ENCODE assay signal across 1 cellular context in genomic region chr6:15510536-15511247, GRCh38.
TF ChIP-seq lines count a peak whose summit lies in the region.

No MANE protein-coding gene starts in this region.

TF ChIP-seq in GM23338, 12 proteins besides CTCF, POLR2A, EP300 and RAD21 (continued from another document):
- TF ChIP-seq REST (IDR thresholded peaks at IDR 0.05; ENCODE audit: unreplicated experiment) = no peak
- TF ChIP-seq POLR2AphosphoS5 (IDR thresholded peaks at IDR 0.05; ENCODE audit: low read depth) = no peak
- no peak for TF ChIP-seq EZH2 (IDR thresholded peaks at IDR 0.05; ENCODE audit: low read depth, unreplicated experiment)
- TF ChIP-seq, protein P1, sequence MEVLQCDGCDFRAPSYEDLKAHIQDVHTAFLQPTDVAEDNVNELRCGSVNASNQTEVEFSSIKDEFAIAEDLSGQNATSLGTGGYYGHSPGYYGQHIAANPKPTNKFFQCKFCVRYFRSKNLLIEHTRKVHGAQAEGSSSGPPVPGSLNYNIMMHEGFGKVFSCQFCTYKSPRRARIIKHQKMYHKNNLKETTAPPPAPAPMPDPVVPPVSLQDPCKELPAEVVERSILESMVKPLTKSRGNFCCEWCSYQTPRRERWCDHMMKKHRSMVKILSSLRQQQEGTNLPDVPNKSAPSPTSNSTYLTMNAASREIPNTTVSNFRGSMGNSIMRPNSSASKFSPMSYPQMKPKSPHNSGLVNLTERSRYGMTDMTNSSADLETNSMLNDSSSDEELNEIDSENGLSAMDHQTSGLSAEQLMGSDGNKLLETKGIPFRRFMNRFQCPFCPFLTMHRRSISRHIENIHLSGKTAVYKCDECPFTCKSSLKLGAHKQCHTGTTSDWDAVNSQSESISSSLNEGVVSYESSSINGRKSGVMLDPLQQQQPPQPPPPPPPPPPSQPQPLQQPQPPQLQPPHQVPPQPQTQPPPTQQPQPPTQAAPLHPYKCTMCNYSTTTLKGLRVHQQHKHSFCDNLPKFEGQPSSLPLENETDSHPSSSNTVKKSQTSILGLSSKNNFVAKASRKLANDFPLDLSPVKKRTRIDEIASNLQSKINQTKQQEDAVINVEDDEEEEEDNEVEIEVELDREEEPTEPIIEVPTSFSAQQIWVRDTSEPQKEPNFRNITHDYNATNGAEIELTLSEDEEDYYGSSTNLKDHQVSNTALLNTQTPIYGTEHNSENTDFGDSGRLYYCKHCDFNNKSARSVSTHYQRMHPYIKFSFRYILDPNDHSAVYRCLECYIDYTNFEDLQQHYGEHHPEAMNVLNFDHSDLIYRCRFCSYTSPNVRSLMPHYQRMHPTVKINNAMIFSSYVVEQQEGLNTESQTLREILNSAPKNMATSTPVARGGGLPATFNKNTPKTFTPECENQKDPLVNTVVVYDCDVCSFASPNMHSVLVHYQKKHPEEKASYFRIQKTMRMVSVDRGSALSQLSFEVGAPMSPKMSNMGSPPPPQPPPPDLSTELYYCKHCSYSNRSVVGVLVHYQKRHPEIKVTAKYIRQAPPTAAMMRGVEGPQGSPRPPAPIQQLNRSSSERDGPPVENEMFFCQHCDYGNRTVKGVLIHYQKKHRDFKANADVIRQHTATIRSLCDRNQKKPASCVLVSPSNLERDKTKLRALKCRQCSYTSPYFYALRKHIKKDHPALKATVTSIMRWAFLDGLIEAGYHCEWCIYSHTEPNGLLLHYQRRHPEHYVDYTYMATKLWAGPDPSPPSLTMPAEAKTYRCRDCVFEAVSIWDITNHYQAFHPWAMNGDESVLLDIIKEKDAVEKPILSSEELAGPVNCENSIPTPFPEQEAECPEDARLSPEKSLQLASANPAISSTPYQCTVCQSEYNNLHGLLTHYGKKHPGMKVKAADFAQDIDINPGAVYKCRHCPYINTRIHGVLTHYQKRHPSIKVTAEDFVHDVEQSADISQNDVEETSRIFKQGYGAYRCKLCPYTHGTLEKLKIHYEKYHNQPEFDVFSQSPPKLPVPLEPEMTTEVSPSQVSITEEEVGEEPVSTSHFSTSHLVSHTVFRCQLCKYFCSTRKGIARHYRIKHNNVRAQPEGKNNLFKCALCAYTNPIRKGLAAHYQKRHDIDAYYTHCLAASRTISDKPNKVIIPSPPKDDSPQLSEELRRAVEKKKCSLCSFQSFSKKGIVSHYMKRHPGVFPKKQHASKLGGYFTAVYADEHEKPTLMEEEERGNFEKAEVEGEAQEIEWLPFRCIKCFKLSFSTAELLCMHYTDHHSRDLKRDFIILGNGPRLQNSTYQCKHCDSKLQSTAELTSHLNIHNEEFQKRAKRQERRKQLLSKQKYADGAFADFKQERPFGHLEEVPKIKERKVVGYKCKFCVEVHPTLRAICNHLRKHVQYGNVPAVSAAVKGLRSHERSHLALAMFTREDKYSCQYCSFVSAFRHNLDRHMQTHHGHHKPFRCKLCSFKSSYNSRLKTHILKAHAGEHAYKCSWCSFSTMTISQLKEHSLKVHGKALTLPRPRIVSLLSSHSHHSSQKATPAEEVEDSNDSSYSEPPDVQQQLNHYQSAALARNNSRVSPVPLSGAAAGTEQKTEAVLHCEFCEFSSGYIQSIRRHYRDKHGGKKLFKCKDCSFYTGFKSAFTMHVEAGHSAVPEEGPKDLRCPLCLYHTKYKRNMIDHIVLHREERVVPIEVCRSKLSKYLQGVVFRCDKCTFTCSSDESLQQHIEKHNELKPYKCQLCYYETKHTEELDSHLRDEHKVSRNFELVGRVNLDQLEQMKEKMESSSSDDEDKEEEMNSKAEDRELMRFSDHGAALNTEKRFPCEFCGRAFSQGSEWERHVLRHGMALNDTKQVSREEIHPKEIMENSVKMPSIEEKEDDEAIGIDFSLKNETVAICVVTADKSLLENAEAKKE (CRISPR knock-in tag; IDR thresholded peaks at IDR 0.05) = no peak
- TF ChIP-seq ZNF114 (CRISPR knock-in tag; IDR thresholded peaks at IDR 0.05) = no peak
- no peak for TF ChIP-seq ZNF331 (CRISPR knock-in tag; IDR thresholded peaks at IDR 0.05; ENCODE audit: low read depth)
- TF ChIP-seq JUNB (IDR thresholded peaks at IDR 0.05; ENCODE audit: unreplicated experiment) = no peak
- TF ChIP-seq EZH2phosphoT487 (IDR thresholded peaks at IDR 0.05; ENCODE audit: unreplicated experiment) = no peak
- no peak for TF ChIP-seq STAT1 (IDR thresholded peaks at IDR 0.05; ENCODE audit: unreplicated experiment)
- no peak for TF ChIP-seq NANOG (IDR thresholded peaks at IDR 0.05; ENCODE audit: borderline replicate concordance)
TF ChIP-seq in GM23338: peak in this region for 0.
